Comparison of ENCODE assay signal across 33 cellular contexts in genomic region chr10:26773633-26774032, GRCh38.
A peak's percentile ranks its signal among the peaks of the same experiment; 100 is the strongest.
DNase-seq lines count a peak whose midpoint lies in the region; ATAC-seq and TF ChIP-seq lines count a peak whose summit lies in the region.
"Had no signal": no experiment of that assay in that cellular context is flagged by ENCODE, and none has a peak within 500 bp of the region (broad histone marks: within the 10 kb centered on the region; RNA-seq: fewer than 3 reads in every experiment).

No MANE protein-coding gene starts in this region.

- no peak for TF ChIP-seq POLR2A in vagina (IDR thresholded peaks at IDR 0.05)

- H3K27me3 Mint-ChIP-seq in CD4-positive, CD25-positive, alpha-beta regulatory T cell = no peaks in the 10 kb centered on the region
- no peaks in the 10 kb centered on the region for H3K27me3 Mint-ChIP-seq in CD4-positive, alpha-beta memory T cell
- no peaks in the 10 kb centered on the region for H3K27me3 Mint-ChIP-seq in T-helper 2 cell treated with Interferon-gamma antibody and Interleukin-4, amounts not matched to agents 5 μg/mL and 100 μg/mL, for 36 hours (ENCODE audit: low read depth)
- H3K27me3 Mint-ChIP-seq: activated B cell treated with CpG ODN at 0.5 μM for 24 hours; dendritic cell treated with granulocyte-macrophage colony-stimulating factor and Interleukin-4, amounts not matched to agents 40 ng/mL and 50 ng/mL, for 4 days had no signal

- H3K27me3 ChIP-seq in CD4-positive, CD25-positive, alpha-beta regulatory T cell (ENCODE audit: control insufficient read depth, insufficient read depth, low read length) = no peaks in the 10 kb centered on the region
- no peaks in the 10 kb centered on the region for H3K27me3 ChIP-seq in CD4-positive, alpha-beta memory T cell (ENCODE audit: insufficient read depth, low read length)
- no peaks in the 10 kb centered on the region for H3K27me3 ChIP-seq in foreskin keratinocyte
- H3K27me3 ChIP-seq in vagina = no peaks in the 10 kb centered on the region
- H3K27me3 ChIP-seq: heart right ventricle, SJSA1, suprapubic skin had no signal

- TF ChIP-seq CTCF in foreskin keratinocyte (conservative IDR thresholded peaks at IDR 0.05) = no peak
- no peak for TF ChIP-seq CTCF in vagina (IDR thresholded peaks at IDR 0.05)

- peak overlapping the region; percentile 32 for H3K4me3 ChIP-seq in CD4-positive, CD25-positive, alpha-beta regulatory T cell (ENCODE audit: low read depth, low read length)
- no peak overlapping the region for H3K4me3 ChIP-seq in CD4-positive, alpha-beta memory T cell (ENCODE audit: low read length in 2 of 2)
- H3K4me3 ChIP-seq in vagina = no peak overlapping the region
- H3K4me3 ChIP-seq: GM23248, heart right ventricle, lower lobe of right lung, mucosa of descending colon, SJSA1, suprapubic skin had no signal

- H3K4me1 Mint-ChIP-seq in CD4-positive, CD25-positive, alpha-beta regulatory T cell = peaks cover 53 to 74% (median 65%) of the 10 kb centered on the region in 4 donors
- H3K4me1 Mint-ChIP-seq in CD4-positive, alpha-beta memory T cell = peaks cover 44 to 69% (median 57%) of the 10 kb centered on the region in 4 donors
- peaks cover 4% of the 10 kb centered on the region for H3K4me1 Mint-ChIP-seq in T-helper 2 cell treated with Interferon-gamma antibody and Interleukin-4, amounts not matched to agents 5 μg/mL and 100 μg/mL, for 36 hours (ENCODE audit: low read depth)
- H3K4me1 Mint-ChIP-seq: nephron progenitor cell had no signal

- intact Hi-C loops in CD4-positive, alpha-beta memory T cell (cut with micrococcal nuclease) = no loop called here
- intact Hi-C loops in vagina (cut with DNase I) = no loop called here

- DNase-seq in CD4-positive, CD25-positive, alpha-beta regulatory T cell = no peak
- no peak for DNase-seq in CD4-positive, alpha-beta memory T cell
- DNase-seq in T-helper 2 cell treated with Interferon-gamma antibody and Interleukin-4, amounts not matched to agents 5 μg/mL and 100 μg/mL, for 36 hours (ENCODE audit: low spot score) = no peak
- no peak for DNase-seq in foreskin keratinocyte
- DNase-seq in germinal center (ENCODE audit: low spot score) = no peak
- DNase-seq in activated CD8-positive, alpha-beta memory T cell treated with anti-CD3 and anti-CD28 coated beads for 24 hours = no peak
- no peak for DNase-seq in vagina (ENCODE audit: extremely low spot score in 2 of 2)
- DNase-seq in NCI-H187 (lab: John Stamatoyannopoulos, UW) = no peak
- DNase-seq: activated B cell treated with CpG ODN at 0.5 μM for 24 hours; activated CD4-positive, alpha-beta T cell treated with anti-CD3 and anti-CD28 coated beads, Interleukin-2, amount 50 U/mL, for 48 hours; activated gamma-delta T cell; DMS79 treated with DMSO at 0.1 percent for 48 hours; foreskin melanocyte; GDM1; GM23248; heart right ventricle; HFFc6; kidney glomerular epithelial cell; lower lobe of right lung; mucosa of descending colon; NCI-H1436 treated with DMSO at 0.1 percent for 48 hours; NCI-H82; nephron progenitor cell; retina; stimulated activated naive CD4-positive, alpha-beta T cell treated with Interleukin-2 at 50 U/mL for 16 hours; T-helper 1 cell had no signal

- no peaks in the 10 kb centered on the region for H3K9me3 Mint-ChIP-seq in CD4-positive, CD25-positive, alpha-beta regulatory T cell
- H3K9me3 Mint-ChIP-seq in CD4-positive, alpha-beta memory T cell = no peaks in the 10 kb centered on the region
- no peaks in the 10 kb centered on the region for H3K9me3 Mint-ChIP-seq in T-helper 2 cell treated with Interferon-gamma antibody and Interleukin-4, amounts not matched to agents 5 μg/mL and 100 μg/mL, for 36 hours
- H3K9me3 Mint-ChIP-seq: activated B cell treated with CpG ODN at 0.5 μM for 24 hours; dendritic cell treated with granulocyte-macrophage colony-stimulating factor and Interleukin-4, amounts not matched to agents 40 ng/mL and 50 ng/mL, for 4 days; HFFc6; nephron progenitor cell had no signal

- H3K36me3 ChIP-seq in CD4-positive, CD25-positive, alpha-beta regulatory T cell (ENCODE audit: control insufficient read depth, insufficient read depth, low read length) = peaks cover 18% of the 10 kb centered on the region
- H3K36me3 ChIP-seq in CD4-positive, alpha-beta memory T cell (ENCODE audit: insufficient read depth, low read length) = peaks cover 1% of the 10 kb centered on the region
- peaks cover 0 to 2% of the 10 kb centered on the region in 2 donors for H3K36me3 ChIP-seq in vagina
- H3K36me3 ChIP-seq: SJSA1, suprapubic skin had no signal

- POLR2A ChIA-PET in CD4-positive, alpha-beta memory T cell (lab: Charles Lee; ENCODE audit: partially characterized antibody) = no interaction called here

- CTCF ChIA-PET in CD4-positive, alpha-beta memory T cell (lab: Charles Lee; ENCODE audit: partially characterized antibody) = interaction anchor here (1.2 kb wide), 1 partner anchor 47 kb away, joined by 3 read pairs; no protein-coding TSS in a partner anchor

- peak overlapping the region in 1 of 4 donors; percentile 25 for H3K4me3 Mint-ChIP-seq in CD4-positive, CD25-positive, alpha-beta regulatory T cell
- peak overlapping the region in 3 of 8 donors; percentile 2 to 37 (median 22) for H3K4me3 Mint-ChIP-seq in CD4-positive, alpha-beta memory T cell
- H3K4me3 Mint-ChIP-seq in T-helper 2 cell treated with Interferon-gamma antibody and Interleukin-4, amounts not matched to agents 5 μg/mL and 100 μg/mL, for 36 hours = no peak overlapping the region
- H3K4me3 Mint-ChIP-seq: activated B cell treated with CpG ODN at 0.5 μM for 24 hours; dendritic cell treated with granulocyte-macrophage colony-stimulating factor and Interleukin-4, amounts not matched to agents 40 ng/mL and 50 ng/mL, for 4 days; HFFc6; nephron progenitor cell had no signal

- no peaks in the 10 kb centered on the region for H3K9me3 ChIP-seq in CD4-positive, CD25-positive, alpha-beta regulatory T cell (ENCODE audit: control insufficient read depth in 2 of 2, low read length in 2 of 2)
- no peaks in the 10 kb centered on the region for H3K9me3 ChIP-seq in CD4-positive, alpha-beta memory T cell (ENCODE audit: control insufficient read depth in 1 of 2, low read length in 2 of 2)
- no peaks in the 10 kb centered on the region for H3K9me3 ChIP-seq in vagina
- H3K9me3 ChIP-seq: lower lobe of right lung, mucosa of descending colon, SJSA1, suprapubic skin had no signal

- no peak for ATAC-seq in CD4-positive, CD25-positive, alpha-beta regulatory T cell (ENCODE audit: low read depth in 2 of 2)
- no peak for ATAC-seq in foreskin keratinocyte
- ATAC-seq: esophagus mucosa, heart right ventricle, HepG2, lower lobe of right lung, mucosa of descending colon had no signal

- peaks cover 11% of the 10 kb centered on the region for H3K36me3 Mint-ChIP-seq in CD4-positive, CD25-positive, alpha-beta regulatory T cell
- peaks cover 6 to 25% of the 10 kb centered on the region in 2 donors for H3K36me3 Mint-ChIP-seq in CD4-positive, alpha-beta memory T cell
- H3K36me3 Mint-ChIP-seq in T-helper 2 cell treated with Interferon-gamma antibody and Interleukin-4, amounts not matched to agents 5 μg/mL and 100 μg/mL, for 36 hours (ENCODE audit: low read depth) = peaks cover 10% of the 10 kb centered on the region

- H3K27ac Mint-ChIP-seq in CD4-positive, CD25-positive, alpha-beta regulatory T cell = peak overlapping the region in 1 of 3 donors; percentile 70
- H3K27ac Mint-ChIP-seq in CD4-positive, alpha-beta memory T cell = peak overlapping the region in 5 of 7 donors; percentile 10 to 61 (median 51)
- H3K27ac Mint-ChIP-seq in T-helper 2 cell treated with Interferon-gamma antibody and Interleukin-4, amounts not matched to agents 5 μg/mL and 100 μg/mL, for 36 hours = peak overlapping the region; percentile 19
- H3K27ac Mint-ChIP-seq: activated B cell treated with CpG ODN at 0.5 μM for 24 hours; dendritic cell treated with granulocyte-macrophage colony-stimulating factor and Interleukin-4, amounts not matched to agents 40 ng/mL and 50 ng/mL, for 4 days; HFFc6; nephron progenitor cell had no signal

- H3K4me1 ChIP-seq in CD4-positive, CD25-positive, alpha-beta regulatory T cell (ENCODE audit: control insufficient read depth, insufficient read depth, low read length, poor library complexity, severe bottlenecking) = peaks cover 29% of the 10 kb centered on the region
- peaks cover 25% of the 10 kb centered on the region for H3K4me1 ChIP-seq in CD4-positive, alpha-beta memory T cell (ENCODE audit: insufficient read depth, low read length)
- H3K4me1 ChIP-seq in foreskin keratinocyte = peaks cover 32% of the 10 kb centered on the region
- H3K4me1 ChIP-seq in vagina = no peaks in the 10 kb centered on the region
- H3K4me1 ChIP-seq: lower lobe of right lung, SJSA1, suprapubic skin had no signal

- no peak overlapping the region for H3K27ac ChIP-seq in CD4-positive, CD25-positive, alpha-beta regulatory T cell (ENCODE audit: insufficient read depth, low read length, poor library complexity, severe bottlenecking)
- H3K27ac ChIP-seq in CD4-positive, alpha-beta memory T cell (ENCODE audit: low read depth, low read length) = no peak overlapping the region
- H3K27ac ChIP-seq in foreskin keratinocyte (peak overlapping the region; percentile 51), vagina (no peak overlapping the region)
- H3K27ac ChIP-seq: C4-2B, GM23248, heart right ventricle, lower lobe of right lung, RWPE1, SJSA1, suprapubic skin had no signal
